Comparison of ENCODE assay signal across 8 cellular contexts in the genomic region with DNA sequence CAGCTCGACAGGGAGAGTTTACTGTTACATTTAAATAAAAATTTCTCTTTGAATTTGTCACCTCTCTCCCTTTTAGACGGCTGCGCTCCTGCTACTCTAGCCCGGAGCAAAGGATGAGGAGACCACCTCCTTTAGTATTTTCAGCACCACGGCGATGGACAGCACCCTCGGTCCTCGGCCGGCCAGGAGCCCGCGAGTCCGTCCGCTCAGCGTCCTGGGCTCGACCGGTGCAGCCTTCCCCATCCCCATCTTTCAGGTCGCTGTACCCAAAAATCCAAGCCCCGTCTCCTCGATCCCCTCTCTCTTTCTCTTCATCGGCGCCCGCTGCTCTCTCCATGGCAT. TPM values are rescaled to one million over a fixed set of nuclear protein-coding genes. Genes with fewer than 3 reads are reported as not detected.
DNase-seq lines count a peak whose midpoint lies in the region; TF ChIP-seq lines count a peak whose summit lies in the region.

No MANE protein-coding gene starts in this region.

- 2% methylated on average over 22 of the region's 22 CpGs for WGBS in HUES64
- no CpG with 5 or more reads among the region's 22 CpGs for WGBS in iPS DF 6.9 (ENCODE audit: insufficient coverage, insufficient read length)
- 4% methylated on average over 22 of the region's 22 CpGs for WGBS in lower leg skin, 2 donors

- peak; percentile 38 for DNase-seq in astrocyte of the spinal cord (ENCODE audit: low read depth, low spot score)
- no peak for DNase-seq in iPS DF 6.9 (ENCODE audit: low read depth, low spot score)
- peak; percentile 12 for DNase-seq in smooth muscle cell of the brain vasculature (ENCODE audit: low read depth, low spot score)
- DNase-seq in activated CD4-positive, alpha-beta memory T cell treated with anti-CD3 and anti-CD28 coated beads, Interleukin-2, amount 10 ng/mL, durations not matched to agents 7 days and 5 days, result no peak
- no peak for DNase-seq in lower leg skin (ENCODE audit: low spot score in 2 of 2)
- DNase-seq in NOMO-1 (lab: John Stamatoyannopoulos, UW; ENCODE audit: unreplicated experiment in 2 of 2), result no peak
- no peak for DNase-seq in NCI-H2081 treated with DMSO at 0.1 percent for 48 hours (lab: John Stamatoyannopoulos, UW)

- H3K36me3 ChIP-seq in HUES64 (ENCODE audit: insufficient read depth, low read length) (no peaks in the 10 kb centered on the region), iPS DF 6.9 (ENCODE audit: control insufficient read depth, insufficient read depth, low read length) (no peaks in the 10 kb centered on the region)

- intact Hi-C loops in lower leg skin (cut with DNase I; ENCODE audit: low total_unique reads), result no loop called here

- H3K4me3 Mint-ChIP-seq in activated CD4-positive, alpha-beta memory T cell treated with anti-CD3 and anti-CD28 coated beads, Interleukin-2, amount 10 ng/mL, durations not matched to agents 7 days and 5 days, result no peak overlapping the region

- H3K9me3 Mint-ChIP-seq in activated CD4-positive, alpha-beta memory T cell treated with anti-CD3 and anti-CD28 coated beads, Interleukin-2, amount 10 ng/mL, durations not matched to agents 7 days and 5 days, result no peaks in the 10 kb centered on the region

- POLR2A ChIA-PET in activated CD4-positive, alpha-beta memory T cell treated with anti-CD3 and anti-CD28 coated beads, Interleukin-2, amount 10 ng/mL, durations not matched to agents 7 days and 5 days (lab: Charles Lee), result no interaction called here

- peaks cover 9% of the 10 kb centered on the region for H3K4me1 Mint-ChIP-seq in activated CD4-positive, alpha-beta memory T cell treated with anti-CD3 and anti-CD28 coated beads, Interleukin-2, amount 10 ng/mL, durations not matched to agents 7 days and 5 days

- H3K4me1 ChIP-seq in HUES64 (ENCODE audit: insufficient read depth, low read length) (peaks cover 16% of the 10 kb centered on the region; the same call in 1 of the 2 replicates), iPS DF 6.9 (ENCODE audit: control insufficient read depth, insufficient read depth, low read length) (no peaks in the 10 kb centered on the region)

- H3K27ac ChIP-seq in HUES64 (ENCODE audit: low read depth, low read length) (no peak overlapping the region), iPS DF 6.9 (ENCODE audit: low read length) (no peak overlapping the region)

- no peaks in the 10 kb centered on the region for H3K9me3 ChIP-seq in HUES64 (ENCODE audit: insufficient read depth, low read depth, low read length)
- H3K9me3 ChIP-seq in iPS DF 6.9 (ENCODE audit: control insufficient read depth, insufficient read depth, low read length), result no peaks in the 10 kb centered on the region

- CTCF ChIA-PET in activated CD4-positive, alpha-beta memory T cell treated with anti-CD3 and anti-CD28 coated beads, Interleukin-2, amount 10 ng/mL, durations not matched to agents 7 days and 5 days (lab: Charles Lee), result no interaction called here

- H3K27me3 ChIP-seq in HUES64 (ENCODE audit: insufficient read depth, low read length), result peaks cover 85% of the 10 kb centered on the region
- peaks cover 41% of the 10 kb centered on the region for H3K27me3 ChIP-seq in iPS DF 6.9 (ENCODE audit: control insufficient read depth, insufficient read depth, low read length)

- TF ChIP-seq POLR2A in lower leg skin (IDR thresholded peaks at IDR 0.05), result no peak

- H3K27me3 Mint-ChIP-seq in activated CD4-positive, alpha-beta memory T cell treated with anti-CD3 and anti-CD28 coated beads, Interleukin-2, amount 10 ng/mL, durations not matched to agents 7 days and 5 days, result peaks cover 49% of the 10 kb centered on the region

- H3K9ac ChIP-seq in HUES64 (ENCODE audit: low read depth, low read length), result no peak overlapping the region

- H3K4me3 ChIP-seq in HUES64 (ENCODE audit: low read length) (peak overlapping the region; percentile 78), astrocyte of the spinal cord (ENCODE audit: low read depth, low read length) (no peak overlapping the region), iPS DF 6.9 (ENCODE audit: low read length) (peak overlapping the region; percentile 78; the same call in 1 of the 2 replicates), lower leg skin (ENCODE audit: low read depth, poor library complexity, severe bottlenecking) (no peak overlapping the region)

- TF ChIP-seq CTCF in astrocyte of the spinal cord (IDR thresholded peaks at IDR 0.05; ENCODE audit: low read depth, low read length), result no peak
- no peak for TF ChIP-seq CTCF in lower leg skin (IDR thresholded peaks at IDR 0.05)

- in situ Hi-C loops in astrocyte of the spinal cord (cut with HindIII; ENCODE audit: low sequenced_read_pairs), result no loop called here

- no peaks in the 10 kb centered on the region for H3K36me3 Mint-ChIP-seq in activated CD4-positive, alpha-beta memory T cell treated with anti-CD3 and anti-CD28 coated beads, Interleukin-2, amount 10 ng/mL, durations not matched to agents 7 days and 5 days (ENCODE audit: low read depth)

- no peak overlapping the region for H3K27ac Mint-ChIP-seq in activated CD4-positive, alpha-beta memory T cell treated with anti-CD3 and anti-CD28 coated beads, Interleukin-2, amount 10 ng/mL, durations not matched to agents 7 days and 5 days

RNA-seq across cellular contexts. Expression of gene CELF4, which starts 0.8 kb away (rescaled TPM):
- 0.80 TPM for polyA plus RNA-seq in HUES64 (2013, experiment 1 of 2)
- 2.4 TPM for polyA plus RNA-seq in HUES64 (2013, experiment 2 of 2)
- total RNA-seq in activated CD4-positive, alpha-beta memory T cell treated with anti-CD3 and anti-CD28 coated beads, Interleukin-2, amount 10 ng/mL, durations not matched to agents 7 days and 5 days, result not detected
- total RNA-seq in lower leg skin, result under 1 TPM in 2 of 4 donors, not detected in 2; 0.16 to 0.59 TPM

Comparison
In these comparisons a context has a peak if more than half of its experiments do, and no peak if none do; other contexts are left out.
1. H3K4me3 ChIP-seq: peak in HUES64 (single experiment) and iPS DF 6.9 (single experiment); none in astrocyte of the spinal cord (single experiment) and lower leg skin (single experiment).
2. DNase-seq: peak in astrocyte of the spinal cord (single experiment) and smooth muscle cell of the brain vasculature (single experiment); none in iPS DF 6.9 (single experiment), activated CD4-positive, alpha-beta memory T cell treated with anti-CD3 and anti-CD28 coated beads, Interleukin-2, amount 10 ng/mL, durations not matched to agents 7 days and 5 days (single experiment), lower leg skin (0 of 2), NOMO-1 (0 of 2) and NCI-H2081 treated with DMSO at 0.1 percent for 48 hours (single experiment).